Comparison of ENCODE assay signal across 17 cellular contexts in the genomic region with DNA sequence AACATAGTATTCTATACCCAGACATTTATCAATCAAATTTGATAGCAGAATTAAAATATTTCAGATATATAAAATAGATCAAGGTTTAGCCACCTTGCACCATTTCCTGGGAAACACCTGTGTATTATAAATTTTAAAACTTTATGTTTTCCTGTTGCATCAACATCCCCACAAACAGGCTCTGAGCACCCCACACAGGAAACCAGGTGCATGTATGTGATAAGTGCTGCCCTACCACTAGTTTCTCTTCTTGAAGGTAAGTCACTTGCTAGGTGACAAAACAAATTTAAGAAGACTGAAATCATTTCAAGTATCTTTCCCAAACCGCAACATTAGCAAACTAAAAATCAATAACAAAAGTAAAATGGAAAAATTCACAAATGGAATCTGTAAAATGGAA.
DNase-seq lines count a peak whose midpoint lies in the region; ATAC-seq and TF ChIP-seq lines count a peak whose summit lies in the region.
"Had no signal": no experiment of that assay in that cellular context is flagged by ENCODE, and none has a peak within 500 bp of the region (broad histone marks: within the 10 kb centered on the region; RNA-seq: fewer than 3 reads in every experiment).

No MANE protein-coding gene starts in this region.

- no peaks in the 10 kb centered on the region for H3K27me3 ChIP-seq in GM23338 (ENCODE audit: insufficient read depth)
- no peaks in the 10 kb centered on the region for H3K27me3 ChIP-seq in adrenal gland
- H3K27me3 ChIP-seq: BLaER1 treated with 17β-estradiol and CSF1 and Interleukin-3, amounts not matched to agents 10 nM and 100 nM had no signal

- H3K4me1 Mint-ChIP-seq in GM23338 (peaks cover 41% of the 10 kb centered on the region), endothelial cell (ENCODE audit: unreplicated experiment) (peaks cover 28% of the 10 kb centered on the region)
- H3K4me1 Mint-ChIP-seq: B cell had no signal

- no peak for TF ChIP-seq CTCF in GM23338 (conservative IDR thresholded peaks at IDR 0.05; ENCODE audit: low read depth in 2 of 2)
- no peak for TF ChIP-seq CTCF in endothelial cell (IDR thresholded peaks at IDR 0.05; ENCODE audit: unreplicated experiment)
- TF ChIP-seq CTCF in adrenal gland (IDR thresholded peaks at IDR 0.05), result no peak

- H3K4me1 ChIP-seq in GM23338 (ENCODE audit: insufficient read depth) (peaks cover 43% of the 10 kb centered on the region), adrenal gland (replicated peaks in 1 of 2) (no peaks in the 10 kb centered on the region)

- intact Hi-C loops in adrenal gland (cut with DNase I), result no loop called here

- H3K9me2 ChIP-seq in GM23338 (ENCODE audit: insufficient read depth), result no peaks in the 10 kb centered on the region

- peak overlapping the region; percentile 52; the same call in 1 of the 2 replicates for H3K4me2 ChIP-seq in GM23338
- H3K4me2 ChIP-seq: BLaER1 treated with 17β-estradiol and CSF1 and Interleukin-3, amounts not matched to agents 10 nM and 100 nM had no signal

- ATAC-seq in GM23338, result no peak
- ATAC-seq: CD8-positive, alpha-beta T cell; GM12878 had no signal

- DNase-seq in GM23338 (ENCODE audit: low spot score), result no peak
- DNase-seq in OCI-M1 (lab: John Stamatoyannopoulos, UW), result peak; percentile 11
- no peak for DNase-seq in endothelial cell (ENCODE audit: low spot score)
- no peak for DNase-seq in kidney glomerular epithelial cell (lab: John Stamatoyannopoulos, UW)
- DNase-seq in stimulated activated CD4-positive, alpha-beta T cell treated with anti-CD3 and anti-CD28 coated beads, Interleukin-2, amount 100 ng/mL, for 48 hours, result no peak
- no peak for DNase-seq in adrenal gland
- DNase-seq: Calu3; CD8-positive, alpha-beta T cell; DMS79 treated with DMSO at 0.1 percent for 48 hours; EL; GM23248; H7; IMR-90 had no signal

- H3K36me3 Mint-ChIP-seq in GM23338 (ENCODE audit: low read depth), result peaks cover 59% of the 10 kb centered on the region
- H3K36me3 Mint-ChIP-seq in endothelial cell (ENCODE audit: low read depth, unreplicated experiment), result no peaks in the 10 kb centered on the region
- H3K36me3 Mint-ChIP-seq: CD8-positive, alpha-beta T cell had no signal

- no peak overlapping the region for H2AFZ ChIP-seq in GM23338
- H2AFZ ChIP-seq: GM23248 had no signal

- H3K9me3 ChIP-seq in KOPT-K1 (ENCODE audit: insufficient read depth, low read length, poor library complexity, severe bottlenecking), result peaks cover 33% of the 10 kb centered on the region
- no peaks in the 10 kb centered on the region for H3K9me3 ChIP-seq in adrenal gland (replicated peaks in 1 of 3)

- H3K27ac Mint-ChIP-seq in GM23338, result peak overlapping the region; percentile 68
- peak overlapping the region; percentile 75 for H3K27ac Mint-ChIP-seq in endothelial cell (ENCODE audit: unreplicated experiment)
- H3K27ac Mint-ChIP-seq: B cell; CD8-positive, alpha-beta T cell had no signal

- no peaks in the 10 kb centered on the region for H3K27me3 Mint-ChIP-seq in GM23338 (ENCODE audit: insufficient read depth, low read depth, poor library complexity)
- H3K27me3 Mint-ChIP-seq in endothelial cell (ENCODE audit: unreplicated experiment), result no peaks in the 10 kb centered on the region
- H3K27me3 Mint-ChIP-seq: B cell had no signal

- H3K36me3 ChIP-seq in GM23338 (ENCODE audit: insufficient read depth) (no peaks in the 10 kb centered on the region), KOPT-K1 (ENCODE audit: insufficient read depth, low read length) (no peaks in the 10 kb centered on the region), adrenal gland (replicated peaks in 1 of 2) (no peaks in the 10 kb centered on the region)
- H3K36me3 ChIP-seq: BLaER1 treated with 17β-estradiol and CSF1 and Interleukin-3, amounts not matched to agents 10 nM and 100 nM had no signal

- no peaks in the 10 kb centered on the region for H3F3A ChIP-seq in GM23338 (replicated peaks; ENCODE audit: low read depth)

- H3K79me2 ChIP-seq in GM23338 (replicated peaks; ENCODE audit: insufficient read depth), result no peaks in the 10 kb centered on the region

- H3K4me3 ChIP-seq in GM23338 (no peak overlapping the region), adrenal gland (no peak overlapping the region)
- H3K4me3 ChIP-seq: BLaER1 treated with 17β-estradiol and CSF1 and Interleukin-3, amounts not matched to agents 10 nM and 100 nM; GM12878; GM23248 had no signal

- H3K9me3 Mint-ChIP-seq in GM23338, result peaks cover 29% of the 10 kb centered on the region
- no peaks in the 10 kb centered on the region for H3K9me3 Mint-ChIP-seq in endothelial cell (ENCODE audit: unreplicated experiment)

- no peak for TF ChIP-seq POLR2A in adrenal gland (IDR thresholded peaks at IDR 0.05)

- WGBS in adrenal gland, 4 donors, result 84 to 98% (median 97%) methylated on average over 1 of the region's 1 CpG

- H3K27ac ChIP-seq in GM23338 (ENCODE audit: low read depth) (peak overlapping the region; percentile 46; the same call in 1 of the 2 replicates), KOPT-K1 (ENCODE audit: low read depth, low read length, poor library complexity, severe bottlenecking) (peak overlapping the region; percentile 65), adrenal gland (no peak overlapping the region)
- H3K27ac ChIP-seq: BLaER1 treated with 17β-estradiol and CSF1 and Interleukin-3, amounts not matched to agents 10 nM and 100 nM; GM23248 had no signal

- no peak overlapping the region for H3K4me3 Mint-ChIP-seq in GM23338
- no peak overlapping the region for H3K4me3 Mint-ChIP-seq in endothelial cell (ENCODE audit: unreplicated experiment)
- H3K4me3 Mint-ChIP-seq: B cell; CD8-positive, alpha-beta T cell had no signal

- H4K20me1 ChIP-seq in GM23338 (replicated peaks; ENCODE audit: insufficient read depth), result no peaks in the 10 kb centered on the region
- H4K20me1 ChIP-seq: BLaER1 treated with 17β-estradiol and CSF1 and Interleukin-3, amounts not matched to agents 10 nM and 100 nM had no signal

TF ChIP-seq in GM23338, 12 proteins besides CTCF, POLR2A, EP300 and RAD21:
- TF ChIP-seq, protein P1, sequence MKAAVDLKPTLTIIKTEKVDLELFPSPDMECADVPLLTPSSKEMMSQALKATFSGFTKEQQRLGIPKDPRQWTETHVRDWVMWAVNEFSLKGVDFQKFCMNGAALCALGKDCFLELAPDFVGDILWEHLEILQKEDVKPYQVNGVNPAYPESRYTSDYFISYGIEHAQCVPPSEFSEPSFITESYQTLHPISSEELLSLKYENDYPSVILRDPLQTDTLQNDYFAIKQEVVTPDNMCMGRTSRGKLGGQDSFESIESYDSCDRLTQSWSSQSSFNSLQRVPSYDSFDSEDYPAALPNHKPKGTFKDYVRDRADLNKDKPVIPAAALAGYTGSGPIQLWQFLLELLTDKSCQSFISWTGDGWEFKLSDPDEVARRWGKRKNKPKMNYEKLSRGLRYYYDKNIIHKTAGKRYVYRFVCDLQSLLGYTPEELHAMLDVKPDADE (IDR thresholded peaks at IDR 0.05), result no peak
- TF ChIP-seq CREB1 (CRISPR knock-in tag; IDR thresholded peaks at IDR 0.05; ENCODE audit: low read depth) (no peak), STAT1 (IDR thresholded peaks at IDR 0.05; ENCODE audit: unreplicated experiment) (no peak), JUNB (IDR thresholded peaks at IDR 0.05; ENCODE audit: unreplicated experiment) (no peak), EZH2phosphoT487 (IDR thresholded peaks at IDR 0.05; ENCODE audit: unreplicated experiment) (no peak), POLR2AphosphoS5 (IDR thresholded peaks at IDR 0.05; ENCODE audit: low read depth) (no peak), ZNF114 (CRISPR knock-in tag; IDR thresholded peaks at IDR 0.05) (no peak)
- TF ChIP-seq, protein P2, sequence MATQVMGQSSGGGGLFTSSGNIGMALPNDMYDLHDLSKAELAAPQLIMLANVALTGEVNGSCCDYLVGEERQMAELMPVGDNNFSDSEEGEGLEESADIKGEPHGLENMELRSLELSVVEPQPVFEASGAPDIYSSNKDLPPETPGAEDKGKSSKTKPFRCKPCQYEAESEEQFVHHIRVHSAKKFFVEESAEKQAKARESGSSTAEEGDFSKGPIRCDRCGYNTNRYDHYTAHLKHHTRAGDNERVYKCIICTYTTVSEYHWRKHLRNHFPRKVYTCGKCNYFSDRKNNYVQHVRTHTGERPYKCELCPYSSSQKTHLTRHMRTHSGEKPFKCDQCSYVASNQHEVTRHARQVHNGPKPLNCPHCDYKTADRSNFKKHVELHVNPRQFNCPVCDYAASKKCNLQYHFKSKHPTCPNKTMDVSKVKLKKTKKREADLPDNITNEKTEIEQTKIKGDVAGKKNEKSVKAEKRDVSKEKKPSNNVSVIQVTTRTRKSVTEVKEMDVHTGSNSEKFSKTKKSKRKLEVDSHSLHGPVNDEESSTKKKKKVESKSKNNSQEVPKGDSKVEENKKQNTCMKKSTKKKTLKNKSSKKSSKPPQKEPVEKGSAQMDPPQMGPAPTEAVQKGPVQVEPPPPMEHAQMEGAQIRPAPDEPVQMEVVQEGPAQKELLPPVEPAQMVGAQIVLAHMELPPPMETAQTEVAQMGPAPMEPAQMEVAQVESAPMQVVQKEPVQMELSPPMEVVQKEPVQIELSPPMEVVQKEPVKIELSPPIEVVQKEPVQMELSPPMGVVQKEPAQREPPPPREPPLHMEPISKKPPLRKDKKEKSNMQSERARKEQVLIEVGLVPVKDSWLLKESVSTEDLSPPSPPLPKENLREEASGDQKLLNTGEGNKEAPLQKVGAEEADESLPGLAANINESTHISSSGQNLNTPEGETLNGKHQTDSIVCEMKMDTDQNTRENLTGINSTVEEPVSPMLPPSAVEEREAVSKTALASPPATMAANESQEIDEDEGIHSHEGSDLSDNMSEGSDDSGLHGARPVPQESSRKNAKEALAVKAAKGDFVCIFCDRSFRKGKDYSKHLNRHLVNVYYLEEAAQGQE (IDR thresholded peaks at IDR 0.05; ENCODE audit: unreplicated experiment), result no peak

Comparison
In these comparisons a context has a peak if more than half of its experiments do, and no peak if none do; other contexts are left out.
1. H3K27ac ChIP-seq: peak in GM23338 (single experiment) and KOPT-K1 (single experiment); none in adrenal gland (0 of 5).